8 cellular contexts compared by ENCODE assay signal in the genomic region with DNA sequence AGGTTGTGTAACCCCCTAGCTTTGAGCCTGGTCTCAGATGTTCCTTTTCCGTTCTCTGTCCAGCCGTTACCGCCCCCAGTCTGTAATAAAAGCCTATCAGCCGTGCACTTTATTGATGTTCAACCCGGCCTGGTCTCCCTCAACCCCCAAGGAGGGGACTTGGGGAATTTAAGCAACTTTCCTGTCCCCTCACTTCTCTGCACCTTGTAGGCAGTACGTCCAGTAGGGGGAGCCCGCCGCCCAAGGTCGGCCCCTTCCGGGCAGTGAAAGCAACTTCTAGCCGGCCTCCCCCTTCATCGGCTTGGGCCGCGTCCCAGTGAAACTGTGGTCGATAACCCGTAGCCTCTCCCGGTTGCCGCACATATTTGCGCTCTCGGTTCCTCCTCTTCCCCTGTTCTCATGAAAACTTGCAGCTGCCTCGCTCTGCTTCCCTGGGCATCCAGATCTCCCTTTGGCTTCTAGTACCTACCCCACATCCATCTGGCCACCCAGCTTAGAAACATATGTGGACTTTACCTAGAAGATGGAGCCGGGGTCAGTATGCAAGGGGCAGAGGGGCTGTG. TPM values are rescaled to one million over a fixed set of nuclear protein-coding genes. Genes with fewer than 3 reads are reported as not detected.
DNase-seq lines count a peak whose midpoint lies in the region.

No MANE protein-coding gene starts in this region.

- H3K9ac ChIP-seq in HUES48 (ENCODE audit: low read depth, low read length) = no peak overlapping the region

- 0 out of 2 replicates have a peak, but pooled peaks cover 7% of the 10 kb centered on the region for H3K4me1 ChIP-seq in HUES48 (ENCODE audit: control insufficient read depth, insufficient read depth, low read length)

- H3K9me3 ChIP-seq in HUES48 (ENCODE audit: control insufficient read depth, insufficient read depth, low read length) = no peaks in the 10 kb centered on the region

- H3K36me3 ChIP-seq in HUES48 (ENCODE audit: control insufficient read depth, insufficient read depth, low read length) = peaks cover 15% of the 10 kb centered on the region; the same call in 1 of the 2 replicates

- DNase-seq in NK-92 treated with Interleukin-12 subunit alpha and Interleukin-12 subunit beta, amount 100 ng/mL, for 24 hours (lab: John Stamatoyannopoulos, UW) = peak; percentile 78
- no peak for DNase-seq in NK-92 (lab: John Stamatoyannopoulos, UW; ENCODE audit: unreplicated experiment)
- DNase-seq in NOMO-1 treated with dmso at 0.1 percent for 144 hours (lab: John Stamatoyannopoulos, UW; ENCODE audit: unreplicated experiment) = peak; percentile 69
- peak; percentile 94 for DNase-seq in activated CD8-positive, alpha-beta memory T cell treated with anti-CD3 and anti-CD28 coated beads, Interleukin-2, amount 50 U/mL, for 48 hours
- peak; percentile 67 for DNase-seq in epidermal melanocyte (ENCODE audit: insufficient read length, low spot score)
- DNase-seq in mucosa of gallbladder (ENCODE audit: low spot score) = peak; percentile 93
- peak; percentile 64 to 70 for DNase-seq in stimulated activated CD8-positive, alpha-beta memory T cell treated with anti-CD3 and anti-CD28 coated beads, Interleukin-15, amount 100 ng/mL, for 48 hours (ENCODE audit: low read depth in 2 of 2)

- H3K4me3 ChIP-seq in HUES48 (ENCODE audit: low read depth, low read length) = peak overlapping the region; percentile 21; the same call in 1 of the 2 replicates

- H3K27ac ChIP-seq in HUES48 (ENCODE audit: low read depth, low read length) = no peak overlapping the region

- no peaks in the 10 kb centered on the region for H3K27me3 ChIP-seq in HUES48 (ENCODE audit: control insufficient read depth, insufficient read depth, low read length)

RNA-seq across cellular contexts. Expression of a gene that starts 7.9 kb away (rescaled TPM):
- total RNA-seq in mucosa of gallbladder = 43.2 TPM

RNA-seq across cellular contexts. Expression of a gene that starts 8.4 kb away (rescaled TPM):
- 109 TPM for total RNA-seq in mucosa of gallbladder

RNA-seq across cellular contexts. Expression of a gene that starts 21.6 kb away (rescaled TPM):
- total RNA-seq in mucosa of gallbladder = 194 TPM

RNA-seq across cellular contexts. Expression of a gene that starts 53.2 kb away (rescaled TPM):
- 17.4 TPM for total RNA-seq in mucosa of gallbladder
